In the genomic region with DNA sequence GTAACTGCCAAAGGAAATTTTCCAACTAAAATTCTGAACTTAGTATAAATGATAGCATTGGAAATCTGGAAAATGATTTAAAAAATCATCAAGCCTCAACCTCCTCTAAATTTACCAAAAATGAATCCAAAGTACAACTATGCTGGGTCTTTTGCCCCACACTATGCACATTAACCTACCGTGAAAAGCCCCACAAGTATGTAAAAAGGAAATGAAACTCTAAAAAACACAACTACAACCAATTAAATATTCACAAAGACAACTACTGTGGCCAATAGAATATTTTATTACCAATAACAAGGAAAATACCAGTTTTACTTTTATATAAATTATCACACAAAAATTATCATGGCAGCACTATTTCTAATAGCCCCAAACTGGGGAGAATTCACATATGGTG, we compare ENCODE assay signal across 25 cellular contexts. TPM values are rescaled to one million over a fixed set of nuclear protein-coding genes. Genes with fewer than 3 reads are reported as not detected.
DNase-seq lines count a peak whose midpoint lies in the region; ATAC-seq and TF ChIP-seq lines count a peak whose summit lies in the region.
"Had no signal": no experiment of that assay in that cellular context is flagged by ENCODE, and none has a peak within 500 bp of the region (broad histone marks: within the 10 kb centered on the region; RNA-seq: fewer than 3 reads in every experiment).

No MANE protein-coding gene starts in this region.

- WGBS in esophagus muscularis mucosa, result 68% methylated on average over 1 of the region's 1 CpG

- no peak for DNase-seq in activated T-cell treated with anti-CD3 and anti-CD28 coated beads, Interleukin-2, amount 50 U/mL, for 24 hours
- no peak for DNase-seq in activated T-cell treated with anti-CD3 and anti-CD28 coated beads, Interleukin-2, amount 50 U/mL, for 48 hours
- DNase-seq in WTC11 (ENCODE audit: low spot score), result no peak
- no peak for DNase-seq in progenitor cell of endocrine pancreas (ENCODE audit: low spot score, unreplicated experiment)
- no peak for DNase-seq in A172 (ENCODE audit: low spot score)
- DNase-seq in NCI-H2081 treated with DMSO at 0.1 percent for 48 hours (lab: John Stamatoyannopoulos, UW), result no peak
- DNase-seq in esophagus muscularis mucosa (ENCODE audit: extremely low spot score), result no peak
- DNase-seq: activated CD4-positive, CD25-positive, alpha-beta regulatory T cell; activated CD8-positive, alpha-beta memory T cell treated with anti-CD3 and anti-CD28 coated beads for 24 hours; activated naive CD4-positive, alpha-beta T cell; BE2C; effector CD4-positive, alpha-beta T cell; islet precursor cell; NCI-H1092 treated with DMSO at 0.1 percent for 48 hours; NCI-H2029; NCI-H2227 treated with DMSO at 0.1 percent for 48 hours; NCI-H69; nephron progenitor cell; Peyer's patch; SIG-M5; SW 1271; upper lobe of left lung had no signal

- peaks cover 31% of the 10 kb centered on the region for H3K4me1 Mint-ChIP-seq in activated T-cell treated with anti-CD3 and anti-CD28 coated beads, Interleukin-2, amount 50 U/mL, for 24 hours (ENCODE audit: low read depth)
- no peaks in the 10 kb centered on the region for H3K4me1 Mint-ChIP-seq in WTC11
- H3K4me1 Mint-ChIP-seq in progenitor cell of endocrine pancreas (ENCODE audit: low read depth), result peaks cover 4% of the 10 kb centered on the region
- H3K4me1 Mint-ChIP-seq: nephron progenitor cell had no signal

- H3K36me3 Mint-ChIP-seq in activated T-cell treated with anti-CD3 and anti-CD28 coated beads, Interleukin-2, amount 50 U/mL, for 24 hours (ENCODE audit: low read depth), result peaks cover 100% of the 10 kb centered on the region
- H3K36me3 Mint-ChIP-seq in WTC11 (peaks cover 95% of the 10 kb centered on the region), progenitor cell of endocrine pancreas (ENCODE audit: insufficient read depth) (peaks cover 45% of the 10 kb centered on the region)

- no peaks in the 10 kb centered on the region for H3K27me3 ChIP-seq in esophagus muscularis mucosa
- H3K27me3 ChIP-seq: BE2C, Peyer's patch, upper lobe of left lung had no signal

- no peaks in the 10 kb centered on the region for H3K4me1 ChIP-seq in esophagus muscularis mucosa
- H3K4me1 ChIP-seq: BE2C, Peyer's patch, upper lobe of left lung had no signal

- no peaks in the 10 kb centered on the region for H3K27me3 Mint-ChIP-seq in activated T-cell treated with anti-CD3 and anti-CD28 coated beads, Interleukin-2, amount 50 U/mL, for 24 hours
- H3K27me3 Mint-ChIP-seq in WTC11 (ENCODE audit: low read depth) (no peaks in the 10 kb centered on the region), progenitor cell of endocrine pancreas (no peaks in the 10 kb centered on the region)
- H3K27me3 Mint-ChIP-seq: brain had no signal

- peak overlapping the region; percentile 71 for H3K27ac Mint-ChIP-seq in activated T-cell treated with anti-CD3 and anti-CD28 coated beads, Interleukin-2, amount 50 U/mL, for 24 hours
- peak overlapping the region; percentile 29; the same call in 1 of the 2 replicates for H3K27ac Mint-ChIP-seq in WTC11
- H3K27ac Mint-ChIP-seq in progenitor cell of endocrine pancreas, result peak overlapping the region; percentile 85

- peaks cover 67 to 100% (median 87%) of the 10 kb centered on the region in 4 donors for H3K36me3 ChIP-seq in esophagus muscularis mucosa

- no peak overlapping the region for H3K4me3 ChIP-seq in esophagus muscularis mucosa
- H3K4me3 ChIP-seq: Peyer's patch, upper lobe of left lung had no signal

- intact Hi-C loops in esophagus muscularis mucosa (cut with DNase I), result no loop called here

- no peak for TF ChIP-seq POLR2A in esophagus muscularis mucosa (IDR thresholded peaks at IDR 0.05; ENCODE audit: low read depth)

- ATAC-seq in GM21529 (IDR thresholded peaks at IDR 0.05; ENCODE audit: unreplicated experiment) (peak; percentile 55), WTC11 (no peak)
- ATAC-seq: HepG2 had no signal

- H3K27ac ChIP-seq in esophagus muscularis mucosa (replicated peaks in 1 of 4), result no peak overlapping the region
- H3K27ac ChIP-seq: Peyer's patch, upper lobe of left lung had no signal

- POLR2A ChIA-PET in WTC11 (lab: Charles Lee), result no interaction called here

- no peaks in the 10 kb centered on the region for H3K9me3 ChIP-seq in esophagus muscularis mucosa
- H3K9me3 ChIP-seq: BE2C, Peyer's patch, upper lobe of left lung had no signal

- TF ChIP-seq CTCF in WTC11 (IDR thresholded peaks at IDR 0.05) (no peak), progenitor cell of endocrine pancreas (IDR thresholded peaks at IDR 0.05; ENCODE audit: unreplicated experiment) (no peak), esophagus muscularis mucosa (IDR thresholded peaks at IDR 0.05) (no peak)

- no peaks in the 10 kb centered on the region for H3K9me3 Mint-ChIP-seq in activated T-cell treated with anti-CD3 and anti-CD28 coated beads, Interleukin-2, amount 50 U/mL, for 24 hours
- H3K9me3 Mint-ChIP-seq in WTC11 (no peaks in the 10 kb centered on the region), progenitor cell of endocrine pancreas (ENCODE audit: low read depth) (no peaks in the 10 kb centered on the region)
- H3K9me3 Mint-ChIP-seq: brain, nephron progenitor cell had no signal

- CTCF ChIA-PET in WTC11 (lab: Charles Lee), result no interaction called here

- no peak overlapping the region for H3K4me3 Mint-ChIP-seq in activated T-cell treated with anti-CD3 and anti-CD28 coated beads, Interleukin-2, amount 50 U/mL, for 24 hours
- H3K4me3 Mint-ChIP-seq in WTC11 (no peak overlapping the region), progenitor cell of endocrine pancreas (ENCODE audit: low read depth) (no peak overlapping the region)
- H3K4me3 Mint-ChIP-seq: brain, nephron progenitor cell had no signal

- no peak for TF ChIP-seq EP300 in esophagus muscularis mucosa (IDR thresholded peaks at IDR 0.05)

TF ChIP-seq in WTC11, 78 proteins besides CTCF, POLR2A, EP300 and RAD21:
- TF ChIP-seq, protein P1, sequence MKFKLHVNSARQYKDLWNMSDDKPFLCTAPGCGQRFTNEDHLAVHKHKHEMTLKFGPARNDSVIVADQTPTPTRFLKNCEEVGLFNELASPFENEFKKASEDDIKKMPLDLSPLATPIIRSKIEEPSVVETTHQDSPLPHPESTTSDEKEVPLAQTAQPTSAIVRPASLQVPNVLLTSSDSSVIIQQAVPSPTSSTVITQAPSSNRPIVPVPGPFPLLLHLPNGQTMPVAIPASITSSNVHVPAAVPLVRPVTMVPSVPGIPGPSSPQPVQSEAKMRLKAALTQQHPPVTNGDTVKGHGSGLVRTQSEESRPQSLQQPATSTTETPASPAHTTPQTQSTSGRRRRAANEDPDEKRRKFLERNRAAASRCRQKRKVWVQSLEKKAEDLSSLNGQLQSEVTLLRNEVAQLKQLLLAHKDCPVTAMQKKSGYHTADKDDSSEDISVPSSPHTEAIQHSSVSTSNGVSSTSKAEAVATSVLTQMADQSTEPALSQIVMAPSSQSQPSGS (CRISPR knock-in tag; IDR thresholded peaks at IDR 0.05; ENCODE audit: borderline replicate concordance, low read depth), result no peak
- TF ChIP-seq ELF4 (CRISPR knock-in tag; IDR thresholded peaks at IDR 0.05; ENCODE audit: low read depth) (no peak), JAZF1 (CRISPR knock-in tag; IDR thresholded peaks at IDR 0.05) (no peak), ESRRA (CRISPR knock-in tag; IDR thresholded peaks at IDR 0.05; ENCODE audit: borderline replicate concordance) (no peak), FOXK1 (CRISPR knock-in tag; IDR thresholded peaks at IDR 0.05) (no peak), SP1 (CRISPR knock-in tag; conservative IDR thresholded peaks at IDR 0.05) (no peak)
- TF ChIP-seq, protein P2, sequence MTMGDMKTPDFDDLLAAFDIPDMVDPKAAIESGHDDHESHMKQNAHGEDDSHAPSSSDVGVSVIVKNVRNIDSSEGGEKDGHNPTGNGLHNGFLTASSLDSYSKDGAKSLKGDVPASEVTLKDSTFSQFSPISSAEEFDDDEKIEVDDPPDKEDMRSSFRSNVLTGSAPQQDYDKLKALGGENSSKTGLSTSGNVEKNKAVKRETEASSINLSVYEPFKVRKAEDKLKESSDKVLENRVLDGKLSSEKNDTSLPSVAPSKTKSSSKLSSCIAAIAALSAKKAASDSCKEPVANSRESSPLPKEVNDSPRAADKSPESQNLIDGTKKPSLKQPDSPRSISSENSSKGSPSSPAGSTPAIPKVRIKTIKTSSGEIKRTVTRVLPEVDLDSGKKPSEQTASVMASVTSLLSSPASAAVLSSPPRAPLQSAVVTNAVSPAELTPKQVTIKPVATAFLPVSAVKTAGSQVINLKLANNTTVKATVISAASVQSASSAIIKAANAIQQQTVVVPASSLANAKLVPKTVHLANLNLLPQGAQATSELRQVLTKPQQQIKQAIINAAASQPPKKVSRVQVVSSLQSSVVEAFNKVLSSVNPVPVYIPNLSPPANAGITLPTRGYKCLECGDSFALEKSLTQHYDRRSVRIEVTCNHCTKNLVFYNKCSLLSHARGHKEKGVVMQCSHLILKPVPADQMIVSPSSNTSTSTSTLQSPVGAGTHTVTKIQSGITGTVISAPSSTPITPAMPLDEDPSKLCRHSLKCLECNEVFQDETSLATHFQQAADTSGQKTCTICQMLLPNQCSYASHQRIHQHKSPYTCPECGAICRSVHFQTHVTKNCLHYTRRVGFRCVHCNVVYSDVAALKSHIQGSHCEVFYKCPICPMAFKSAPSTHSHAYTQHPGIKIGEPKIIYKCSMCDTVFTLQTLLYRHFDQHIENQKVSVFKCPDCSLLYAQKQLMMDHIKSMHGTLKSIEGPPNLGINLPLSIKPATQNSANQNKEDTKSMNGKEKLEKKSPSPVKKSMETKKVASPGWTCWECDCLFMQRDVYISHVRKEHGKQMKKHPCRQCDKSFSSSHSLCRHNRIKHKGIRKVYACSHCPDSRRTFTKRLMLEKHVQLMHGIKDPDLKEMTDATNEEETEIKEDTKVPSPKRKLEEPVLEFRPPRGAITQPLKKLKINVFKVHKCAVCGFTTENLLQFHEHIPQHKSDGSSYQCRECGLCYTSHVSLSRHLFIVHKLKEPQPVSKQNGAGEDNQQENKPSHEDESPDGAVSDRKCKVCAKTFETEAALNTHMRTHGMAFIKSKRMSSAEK (CRISPR knock-in tag; IDR thresholded peaks at IDR 0.05; ENCODE audit: borderline replicate concordance), result no peak
TF ChIP-seq in WTC11: peak in this region for 0.

RNA-seq across cellular contexts. Expression of a gene that starts 19.3 kb away (rescaled TPM):
- total RNA-seq in WTC11 (2021) (177 to 213 TPM (median 178 TPM) in 3 replicates), progenitor cell of endocrine pancreas (127 and 129 TPM in 2 replicates), esophagus muscularis mucosa (100 to 1,000 TPM; 118 to 147 (median 128) TPM)
- total RNA-seq in A172 (2014; rRNA removed; shearing (Covaris generic)), result 89.1 and 99.4 TPM in 2 replicates

RNA-seq across cellular contexts. Expression of a gene that starts 31.8 kb away (rescaled TPM):
- total RNA-seq in WTC11 (2021), result 2.9 to 4.3 TPM (median 2.9 TPM) in 3 replicates
- total RNA-seq in progenitor cell of endocrine pancreas, result 2.7 and 3.5 TPM in 2 replicates
- total RNA-seq in A172 (2014; rRNA removed; shearing (Covaris generic)), result 1.3 TPM in 2 replicates
- 10 to 100 TPM in 3 of 4 donors, 1 to 10 TPM in 1; 8.0 to 24.4 (median 14.6) TPM for total RNA-seq in esophagus muscularis mucosa

RNA-seq across cellular contexts. Expression of a gene that starts 42.6 kb away (rescaled TPM):
- total RNA-seq in WTC11 (2021), result 58.7 to 60.6 TPM (median 59.0 TPM) in 3 replicates
- 44.6 and 48.5 TPM in 2 replicates for total RNA-seq in progenitor cell of endocrine pancreas
- total RNA-seq in A172 (2014; rRNA removed; shearing (Covaris generic)), result 111 and 134 TPM in 2 replicates
- total RNA-seq in esophagus muscularis mucosa, result 10 to 100 TPM; 19.1 to 23.7 (median 22.3) TPM

Comparison
In these comparisons a context has a peak if more than half of its experiments do, and no peak if none do; other contexts are left out.
1. H3K27ac Mint-ChIP-seq: peak in every context shown above with its lines; median percentile 85 in progenitor cell of endocrine pancreas; 71 in activated T-cell treated with anti-CD3 and anti-CD28 coated beads, Interleukin-2, amount 50 U/mL, for 24 hours; 29 in WTC11.